ENCODE assay signal across 31 cellular contexts in genomic region chr17:62848334-62848733, GRCh38. TPM values are rescaled to one million over a fixed set of nuclear protein-coding genes. Genes with fewer than 3 reads are reported as not detected.
"Had no signal": no experiment of that assay in that cellular context is flagged by ENCODE, and none has a peak within 500 bp of the region (broad histone marks: within the 10 kb centered on the region; RNA-seq: fewer than 3 reads in every experiment).

No MANE protein-coding gene starts in this region.

- DNase-seq: hypothalamus; immature natural killer cell; kidney; left colon; left lung; lower lobe of right lung; mammary epithelial cell; mesenchymal stem cell; naive thymus-derived CD8-positive, alpha-beta T cell; nucleus accumbens; pancreas; stimulated activated CD4-positive, alpha-beta T cell treated with anti-CD3 and anti-CD28 coated beads, Interleukin-1b, Interleukin-23, amount 100 ng/mL, for 48 hours; stimulated activated CD4-positive, alpha-beta T cell treated with anti-CD3 and anti-CD28 coated beads, Interleukin-2, amount 100 ng/mL, for 48 hours; stimulated activated CD4-positive, alpha-beta T cell treated with anti-CD3 and anti-CD28 coated beads, Interleukin-4, amount 100 ng/mL, for 4 hours; stimulated activated CD8-positive, alpha-beta memory T cell treated with anti-CD3 and anti-CD28 coated beads, Interleukin-4, amount 100 ng/mL, for 48 hours; stimulated activated naive CD4-positive, alpha-beta T cell treated with Interleukin-2 at 50 U/mL for 16 hours; stimulated activated naive CD8-positive, alpha-beta T cell treated with anti-CD3 and anti-CD28 coated beads, Interleukin-15, amount 100 ng/mL, for 72 hours; substantia nigra; upper lobe of left lung had no signal

- H3K9me3 Mint-ChIP-seq: immature natural killer cell; nephron; stimulated activated memory B cell treated with anti-CD40 and anti-IgM and Interleukin-4, amounts not matched to agents 10 μg/mL and 1 μg/mL and 100 μg/mL, for 72 hours; stimulated activated naive CD8-positive, alpha-beta T cell treated with anti-CD3 and anti-CD28 coated beads, Interleukin-15, amount 100 ng/mL, for 72 hours had no signal

- H3K27me3 ChIP-seq: left lung, pancreas, right atrium auricular region, right lobe of liver, tibial nerve, upper lobe of left lung, vagina had no signal

- H3K4me3 ChIP-seq: left lung, lower lobe of right lung, pancreas, right atrium auricular region, right lobe of liver, smooth muscle cell, tibial nerve, upper lobe of left lung, vagina had no signal

- H3K27ac ChIP-seq: left lung, lower lobe of right lung, pancreas, right atrium auricular region, right lobe of liver, tibial nerve, upper lobe of left lung, vagina had no signal

- H3K4me3 Mint-ChIP-seq: immature natural killer cell; naive thymus-derived CD8-positive, alpha-beta T cell; nephron; neural crest cell; stimulated activated memory B cell treated with anti-CD40 and anti-IgM and Interleukin-4, amounts not matched to agents 10 μg/mL and 1 μg/mL and 100 μg/mL, for 72 hours; stimulated activated naive CD8-positive, alpha-beta T cell treated with anti-CD3 and anti-CD28 coated beads, Interleukin-15, amount 100 ng/mL, for 72 hours had no signal

- ATAC-seq: left colon; left lung; lower lobe of right lung; naive thymus-derived CD8-positive, alpha-beta T cell; pancreas; right lobe of liver; stimulated activated memory B cell treated with anti-CD40 and anti-IgM and Interleukin-4, amounts not matched to agents 10 μg/mL and 1 μg/mL and 100 μg/mL, for 72 hours; stimulated activated naive CD8-positive, alpha-beta T cell treated with anti-CD3 and anti-CD28 coated beads, Interleukin-15, amount 100 ng/mL, for 72 hours had no signal

- H3K27ac Mint-ChIP-seq: immature natural killer cell; naive thymus-derived CD8-positive, alpha-beta T cell; stimulated activated memory B cell treated with anti-CD40 and anti-IgM and Interleukin-4, amounts not matched to agents 10 μg/mL and 1 μg/mL and 100 μg/mL, for 72 hours; stimulated activated naive CD8-positive, alpha-beta T cell treated with anti-CD3 and anti-CD28 coated beads, Interleukin-15, amount 100 ng/mL, for 72 hours had no signal

- H3K36me3 ChIP-seq: left lung, lower lobe of right lung, pancreas, right atrium auricular region, right lobe of liver, tibial nerve, upper lobe of left lung, vagina had no signal

- H3K4me2 ChIP-seq: smooth muscle cell had no signal

- H3K4me1 ChIP-seq: left lung, lower lobe of right lung, pancreas, right atrium auricular region, right lobe of liver, tibial nerve, upper lobe of left lung, vagina had no signal

- H3K9me3 ChIP-seq: left lung, lower lobe of right lung, pancreas, right atrium auricular region, right lobe of liver, upper lobe of left lung, vagina had no signal

- H3K27me3 Mint-ChIP-seq: stimulated activated naive CD8-positive, alpha-beta T cell treated with anti-CD3 and anti-CD28 coated beads, Interleukin-15, amount 100 ng/mL, for 72 hours had no signal

- H3K36me3 Mint-ChIP-seq: immature natural killer cell; naive thymus-derived CD8-positive, alpha-beta T cell; stimulated activated memory B cell treated with anti-CD40 and anti-IgM and Interleukin-4, amounts not matched to agents 10 μg/mL and 1 μg/mL and 100 μg/mL, for 72 hours had no signal

- H3K4me1 Mint-ChIP-seq: immature natural killer cell; naive thymus-derived CD8-positive, alpha-beta T cell; neural crest cell; stimulated activated memory B cell treated with anti-CD40 and anti-IgM and Interleukin-4, amounts not matched to agents 10 μg/mL and 1 μg/mL and 100 μg/mL, for 72 hours; stimulated activated naive CD8-positive, alpha-beta T cell treated with anti-CD3 and anti-CD28 coated beads, Interleukin-15, amount 100 ng/mL, for 72 hours had no signal

RNA-seq across cellular contexts. Expression of gene MARCHF10, which starts 40.2 kb away (rescaled TPM):
- total RNA-seq: left colon, liver, posterior vena cava, pulmonary artery endothelial cell, right atrium auricular region, right lobe of liver, skeletal muscle tissue, smooth muscle cell had no signal
- polyA plus RNA-seq: liver, smooth muscle cell had no signal
